20 cellular contexts compared by ENCODE assay signal in the genomic region with DNA sequence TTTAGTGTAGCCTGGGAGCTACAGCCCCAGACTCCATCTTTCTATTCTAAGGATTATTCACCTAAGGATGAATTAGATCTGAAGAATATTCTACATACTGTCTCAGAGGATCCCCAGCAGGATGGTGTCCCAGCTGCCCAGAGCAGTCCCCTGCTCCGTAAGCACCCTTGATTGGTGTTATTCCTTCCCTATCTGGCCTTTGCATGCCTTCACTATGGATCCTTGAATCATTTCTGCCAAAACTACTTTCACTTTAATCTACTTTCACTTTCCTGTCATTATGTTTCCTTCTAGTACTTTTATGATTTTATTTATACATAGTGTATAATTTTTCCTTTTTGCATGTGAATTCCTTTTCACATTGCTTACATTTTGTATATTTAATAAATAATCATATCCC. TPM values are rescaled to one million over a fixed set of nuclear protein-coding genes. Genes with fewer than 3 reads are reported as not detected.
DNase-seq lines count a peak whose midpoint lies in the region; ATAC-seq and TF ChIP-seq lines count a peak whose summit lies in the region.
"Had no signal": no experiment of that assay in that cellular context is flagged by ENCODE, and none has a peak within 500 bp of the region (broad histone marks: within the 10 kb centered on the region; RNA-seq: fewer than 3 reads in every experiment).

No MANE protein-coding gene starts in this region.

- H3K4me3 ChIP-seq in SU-DHL-6 (ENCODE audit: insufficient read depth, low read length, poor library complexity, severe bottlenecking): no peak overlapping the region
- H3K4me3 ChIP-seq in left lung: peak overlapping the region in 1 of 2 donors; percentile 5
- peak overlapping the region in 3 of 5 donors; percentile 37 to 42 (median 40) for H3K4me3 ChIP-seq in subcutaneous abdominal adipose tissue (ENCODE audit: low read depth in 1 of 5, low read length in 5 of 5)
- peak overlapping the region in 1 of 4 donors; percentile 2 for H3K4me3 ChIP-seq in gastrocnemius medialis

- H2AFZ ChIP-seq in SU-DHL-6 (ENCODE audit: low read depth, low read length, severe bottlenecking): no peak overlapping the region

- intact Hi-C loops in left lung (cut with DNase I) (no loop called here), gastrocnemius medialis (cut with DNase I; ENCODE audit: low total_unique reads) (no loop called here)

- H3K27ac ChIP-seq in SU-DHL-6 (ENCODE audit: low read depth, low read length) (no peak overlapping the region), left lung (peak overlapping the region in 1 of 2 donors; percentile 26), subcutaneous abdominal adipose tissue (ENCODE audit: low read depth, low read length) (peak overlapping the region; percentile 61), gastrocnemius medialis (no peak overlapping the region)

- TF ChIP-seq CTCF in SU-DHL-6 (IDR thresholded peaks at IDR 0.05; ENCODE audit: insufficient read depth, low read length, poor library complexity, severe bottlenecking) (no peak), left lung (IDR thresholded peaks at IDR 0.05) (no peak), gastrocnemius medialis (IDR thresholded peaks at IDR 0.05 in 4 of 5, conservative IDR thresholded peaks at IDR 0.05 in 1 of 5) (no peak)

- in situ Hi-C loops in gastrocnemius medialis (cut with MboI; ENCODE audit: low sequenced_read_pairs in 4 of 4) (no loop called here), G401 (cut with HindIII; ENCODE audit: low sequenced_read_pairs) (no loop called here)

- no peaks in the 10 kb centered on the region for H3K9me3 ChIP-seq in SU-DHL-6 (ENCODE audit: insufficient read depth, low read length)
- no peaks in the 10 kb centered on the region for H3K9me3 ChIP-seq in left lung
- H3K9me3 ChIP-seq in subcutaneous abdominal adipose tissue (ENCODE audit: control insufficient read depth in 5 of 5, low read length in 5 of 5): no peaks in the 10 kb centered on the region
- H3K9me3 ChIP-seq in gastrocnemius medialis: no peaks in the 10 kb centered on the region
- H3K9me3 ChIP-seq: tibial nerve had no signal

- H4K20me1 ChIP-seq in SU-DHL-6 (ENCODE audit: low read depth, low read length): no peaks in the 10 kb centered on the region

- no peak for TF ChIP-seq POLR2A in gastrocnemius medialis (IDR thresholded peaks at IDR 0.05)

- H3K27me3 ChIP-seq in SU-DHL-6 (ENCODE audit: low read length) (no peaks in the 10 kb centered on the region), left lung (no peaks in the 10 kb centered on the region), subcutaneous abdominal adipose tissue (ENCODE audit: control insufficient read depth in 5 of 5, insufficient read depth in 4 of 5, low read length in 5 of 5) (no peaks in the 10 kb centered on the region), gastrocnemius medialis (no peaks in the 10 kb centered on the region)
- H3K27me3 ChIP-seq: tibial nerve had no signal

- peak overlapping the region; percentile 27 for H3K4me2 ChIP-seq in SU-DHL-6 (ENCODE audit: low read depth, low read length, poor library complexity, severe bottlenecking)

- H3F3A ChIP-seq in SU-DHL-6 (ENCODE audit: insufficient read depth): no peaks in the 10 kb centered on the region

- no peaks in the 10 kb centered on the region for H3K9me2 ChIP-seq in SU-DHL-6 (replicated peaks; ENCODE audit: insufficient read depth, low read length)

- H3K4me1 ChIP-seq in left lung (peaks cover 0 to 7% of the 10 kb centered on the region in 2 donors), subcutaneous abdominal adipose tissue (ENCODE audit: control insufficient read depth in 5 of 5, insufficient read depth in 5 of 5, low read length in 5 of 5) (peaks cover 3 to 30% (median 10%) of the 10 kb centered on the region in 5 donors), gastrocnemius medialis (peaks cover 0 to 5% of the 10 kb centered on the region in 2 donors)

- H3K9ac ChIP-seq in SU-DHL-6 (ENCODE audit: low read length): no peak overlapping the region
- no peak overlapping the region for H3K9ac ChIP-seq in subcutaneous abdominal adipose tissue (ENCODE audit: low read length in 5 of 5)

- H3K36me3 ChIP-seq in SU-DHL-6 (ENCODE audit: low read length) (no peaks in the 10 kb centered on the region), left lung (no peaks in the 10 kb centered on the region), subcutaneous abdominal adipose tissue (ENCODE audit: control insufficient read depth in 5 of 5, insufficient read depth in 5 of 5, low read length in 5 of 5) (no peaks in the 10 kb centered on the region), gastrocnemius medialis (no peaks in the 10 kb centered on the region)
- H3K36me3 ChIP-seq: tibial nerve had no signal

- ATAC-seq in HG02610 (IDR thresholded peaks at IDR 0.05; ENCODE audit: unreplicated experiment) (peak; percentile 70), left lung (peak; percentile 57), gastrocnemius medialis (no peak), GM19395 (IDR thresholded peaks at IDR 0.05; ENCODE audit: unreplicated experiment) (no peak)
- ATAC-seq: esophagus mucosa had no signal

- peaks cover 30% of the 10 kb centered on the region; the same call in 1 of the 2 replicates for H3K79me2 ChIP-seq in SU-DHL-6 (ENCODE audit: insufficient read depth, low read length)

- no peak for DNase-seq in left lung
- DNase-seq in gastrocnemius medialis: no peak
- DNase-seq in NCI-H2171 (lab: John Stamatoyannopoulos, UW): no peak
- DNase-seq in G401 (ENCODE audit: low spot score): no peak
- DNase-seq: activated effector memory CD4-positive, alpha-beta T cell treated with anti-CD3 and anti-CD28 coated beads, Interleukin-2, amount 50 U/mL, for 16 hours; anterior cingulate cortex; cortex of kidney; DMS79 treated with DMSO at 0.1 percent for 48 hours; NCI-H2081 treated with DMSO at 0.1 percent for 48 hours; NCI-H748 treated with DMSO at 0.1 percent for 48 hours; retina; stimulated activated CD4-positive, alpha-beta T cell treated with anti-CD3 and anti-CD28 coated beads, Interleukin-4, amount 100 ng/mL, for 1 hour; stimulated activated CD8-positive, alpha-beta memory T cell treated with anti-CD3 and anti-CD28 coated beads, Interleukin-4, amount 100 ng/mL, for 48 hours had no signal

RNA-seq across cellular contexts. Expression of gene ARHGAP24, which starts 39.2 kb away (rescaled TPM):
- 10 to 100 TPM; 25.9 to 30.2 TPM for total RNA-seq in left lung
- total RNA-seq in gastrocnemius medialis: 1 to 10 TPM; 2.8 to 7.8 (median 5.3) TPM
- total RNA-seq in G401 (2014; rRNA removed; shearing (Covaris generic)): 1.5 and 4.6 TPM in 2 replicates
- total RNA-seq: T-helper 1 cell treated with Interleukin-12 subunit alpha and Interleukin-12 subunit beta and Interleukin-4 antibody, amounts not matched to agents 30 ng/mL and 1 ng/mL, for 36 hours had no signal

Comparison
In these comparisons a context has a peak if more than half of its experiments do, and no peak if none do; other contexts are left out.
1. ATAC-seq: peak in HG02610 (single experiment) and left lung (single experiment); none in gastrocnemius medialis (0 of 2) and GM19395 (single experiment).